12 cellular contexts compared by ENCODE assay signal in genomic region chr6:157455731-157456523, GRCh38.
DNase-seq lines count a peak whose midpoint lies in the region; ATAC-seq, FAIRE-seq and TF ChIP-seq lines count a peak whose summit lies in the region.
"Had no signal": no experiment of that assay in that cellular context is flagged by ENCODE, and none has a peak within 500 bp of the region (broad histone marks: within the 10 kb centered on the region; RNA-seq: fewer than 3 reads in every experiment).

No MANE protein-coding gene starts in this region.

- no peak for TF ChIP-seq POLR2A in HepG2 (IDR thresholded peaks at IDR 0.05; ENCODE audit: insufficient read depth in 1 of 2, low read depth in 2 of 2, low read length in 2 of 2)

- intact Hi-C loops in HepG2 (cut with micrococcal nuclease; ENCODE audit: unreplicated experiment) = no loop called here
- intact Hi-C loops in naive thymus-derived CD4-positive, alpha-beta T cell (cut with micrococcal nuclease) = no loop called here
- intact Hi-C loops in CD4-positive, alpha-beta T cell (cut with DNase I, micrococcal nuclease) = no loop called here

- BruUV-seq in HepG2 (replicated peaks; lab: Mats Ljungman, UMichigan) = no TSS peak

- TF ChIP-seq EP300 in HepG2 (IDR thresholded peaks at IDR 0.05; ENCODE audit: low read depth in 2 of 2, low read length in 2 of 2) = no peak
- TF ChIP-seq EP300 in HepG2 (CRISPR knock-in tag; IDR thresholded peaks at IDR 0.05; ENCODE audit: borderline replicate concordance) = no peak

- WGBS in liver = 80% methylated on average over 25 of the region's 25 CpGs
- WGBS in HepG2 (ENCODE audit: low lambda C conversion rate) = 91% methylated on average over 25 of the region's 25 CpGs
- 77 to 95% methylated on average over 11 to 25 of the region's 25 CpGs for WGBS in endodermal cell (ENCODE audit: insufficient coverage in 1 of 2, insufficient read length in 1 of 2), 2 experiments

- ATAC-seq in HepG2 (no peak), omental fat pad (ENCODE audit: low FRiP score) (no peak), GM18858 (IDR thresholded peaks at IDR 0.05; ENCODE audit: unreplicated experiment) (no peak)
- ATAC-seq in naive thymus-derived CD4-positive, alpha-beta T cell = no peak
- no peak for ATAC-seq in CD4-positive, alpha-beta T cell (ENCODE audit: poor library complexity)

- H3K9me3 ChIP-seq in liver (ENCODE audit: control insufficient read depth in 4 of 4, low read length in 3 of 4) (no peaks in the 10 kb centered on the region), HepG2 (ENCODE audit: low read length) (no peaks in the 10 kb centered on the region), endodermal cell (ENCODE audit: control insufficient read depth, low read length) (no peaks in the 10 kb centered on the region)
- H3K9me3 ChIP-seq in naive thymus-derived CD4-positive, alpha-beta T cell (ENCODE audit: control insufficient read depth in 2 of 3, low read length in 3 of 3) = no peaks in the 10 kb centered on the region
- no peaks in the 10 kb centered on the region for H3K9me3 ChIP-seq in CD4-positive, alpha-beta T cell (ENCODE audit: control insufficient read depth, low read length)
- H3K9me3 ChIP-seq: vagina had no signal

- CTCF ChIA-PET in HepG2 (lab: Yijun Ruan, JAX; ENCODE audit: low intra/inter-chr PET ratio, low total read pairs) = no interaction called here
- CTCF ChIA-PET in naive thymus-derived CD4-positive, alpha-beta T cell (lab: Charles Lee) = no interaction called here
- CTCF ChIA-PET in CD4-positive, alpha-beta T cell (lab: Charles Lee) = no interaction called here

- no peak overlapping the region for H3K27ac ChIP-seq in liver (ENCODE audit: low read depth in 1 of 2, low read length in 2 of 2)
- H3K27ac ChIP-seq in HepG2 (ENCODE audit: extremely low read length, insufficient read depth, low read length) = no peak overlapping the region
- peak overlapping the region; percentile 91 for H3K27ac ChIP-seq in caudate nucleus (ENCODE audit: low read depth, low read length)
- no peak overlapping the region for H3K27ac ChIP-seq in naive thymus-derived CD4-positive, alpha-beta T cell (ENCODE audit: low read depth, low read length)
- no peak overlapping the region for H3K27ac ChIP-seq in endodermal cell (ENCODE audit: low read depth, low read length)
- H3K27ac ChIP-seq in CD4-positive, alpha-beta T cell (ENCODE audit: low read depth, low read length) = no peak overlapping the region
- H3K27ac ChIP-seq: epithelial cell of prostate, vagina had no signal

- H3K4me2 ChIP-seq in HepG2 (ENCODE audit: low read depth, low read length) = no peak overlapping the region

- no peaks in the 10 kb centered on the region for H3K27me3 Mint-ChIP-seq in naive thymus-derived CD4-positive, alpha-beta T cell
- H3K27me3 Mint-ChIP-seq in endodermal cell (ENCODE audit: insufficient read depth) = no peaks in the 10 kb centered on the region
- no peaks in the 10 kb centered on the region for H3K27me3 Mint-ChIP-seq in CD4-positive, alpha-beta T cell

- peaks cover 0 to 26% (median 0%) of the 10 kb centered on the region in 5 donors for H3K36me3 Mint-ChIP-seq in naive thymus-derived CD4-positive, alpha-beta T cell
- H3K36me3 Mint-ChIP-seq in endodermal cell (ENCODE audit: low read depth) = no peaks in the 10 kb centered on the region
- no peaks in the 10 kb centered on the region for H3K36me3 Mint-ChIP-seq in CD4-positive, alpha-beta T cell (ENCODE audit: low read depth)

- no peak for DNase-seq in HepG2 (ENCODE audit: low spot score)
- DNase-seq in caudate nucleus (lab: John Stamatoyannopoulos, UW) = peak in 13 of 61 donors; percentile 11 to 61 (median 29)
- no peak for DNase-seq in naive thymus-derived CD4-positive, alpha-beta T cell
- DNase-seq in endodermal cell = no peak
- no peak for DNase-seq in omental fat pad (ENCODE audit: low spot score)
- DNase-seq in CD4-positive, alpha-beta T cell = no peak
- DNase-seq: NCI-H2107, SW 1271 had no signal

- H3K9ac ChIP-seq in liver (ENCODE audit: low read depth in 1 of 2, low read length in 2 of 2) (no peak overlapping the region), HepG2 (ENCODE audit: insufficient read depth, low read depth, low read length) (no peak overlapping the region), endodermal cell (ENCODE audit: extremely low read depth, low read length, poor library complexity, severe bottlenecking) (no peak overlapping the region)

- H4K20me1 ChIP-seq in HepG2 (ENCODE audit: insufficient read depth, low read length) = no peaks in the 10 kb centered on the region

- no peaks in the 10 kb centered on the region for H3K79me2 ChIP-seq in HepG2 (ENCODE audit: insufficient read depth, low read length)

- H2AFZ ChIP-seq in HepG2 (ENCODE audit: low read length) = no peak overlapping the region

- no peak for TF ChIP-seq RAD21 in liver (IDR thresholded peaks at IDR 0.05)
- no peak for TF ChIP-seq RAD21 in HepG2 (CRISPR knock-in tag; IDR thresholded peaks at IDR 0.05)

- H3K4me3 ChIP-seq in liver (ENCODE audit: low read depth in 1 of 3, low read length in 3 of 3) (no peak overlapping the region), HepG2 (replicated peaks in 1 of 3; ENCODE audit: insufficient read depth in 1 of 3, low read depth in 2 of 3, low read length in 3 of 3) (no peak overlapping the region), endodermal cell (ENCODE audit: low read length) (no peak overlapping the region)
- no peak overlapping the region for H3K4me3 ChIP-seq in naive thymus-derived CD4-positive, alpha-beta T cell (ENCODE audit: low read length)
- H3K4me3 ChIP-seq: vagina had no signal

- H3K27ac Mint-ChIP-seq in naive thymus-derived CD4-positive, alpha-beta T cell = peak overlapping the region in 5 of 9 donors; percentile 42 to 76 (median 63)
- no peak overlapping the region for H3K27ac Mint-ChIP-seq in endodermal cell
- H3K27ac Mint-ChIP-seq in CD4-positive, alpha-beta T cell = no peak overlapping the region

- in situ Hi-C loops in HepG2 (cut with HindIII; ENCODE audit: extremely low pct_ligation_motif_present, low pct_unique_long_range_greater_than_20kb) = no loop called here

- H3K4me1 ChIP-seq in liver (ENCODE audit: control insufficient read depth in 4 of 4, insufficient read depth in 4 of 4, low read length in 3 of 4) (peaks cover 0 to 3% (median 0%) of the 10 kb centered on the region in 4 donors), HepG2 (ENCODE audit: insufficient read depth, low read length) (peaks cover 10% of the 10 kb centered on the region), endodermal cell (ENCODE audit: control insufficient read depth, insufficient read depth, low read length) (no peaks in the 10 kb centered on the region)
- peaks cover 7% of the 10 kb centered on the region in 2 donors for H3K4me1 ChIP-seq in naive thymus-derived CD4-positive, alpha-beta T cell (ENCODE audit: control insufficient read depth in 2 of 2, insufficient read depth in 2 of 2, low read length in 2 of 2)
- H3K4me1 ChIP-seq: vagina had no signal

- FAIRE-seq in HepG2 (lab: Jason Lieb, UNC) = no peak

- H3K9me3 Mint-ChIP-seq in naive thymus-derived CD4-positive, alpha-beta T cell = peaks cover 0 to 5% (median 0%) of the 10 kb centered on the region in 11 donors
- H3K9me3 Mint-ChIP-seq in endodermal cell = no peaks in the 10 kb centered on the region
- H3K9me3 Mint-ChIP-seq in CD4-positive, alpha-beta T cell = no peaks in the 10 kb centered on the region

- H3K36me3 ChIP-seq in liver (ENCODE audit: control insufficient read depth in 4 of 4, insufficient read depth in 3 of 4, low read depth in 1 of 4, low read length in 3 of 4) (no peaks in the 10 kb centered on the region), HepG2 (replicated peaks in 1 of 2; ENCODE audit: control insufficient read depth in 1 of 2, insufficient read depth in 2 of 2, low read length in 2 of 2) (no peaks in the 10 kb centered on the region), endodermal cell (ENCODE audit: control insufficient read depth, insufficient read depth, low read length) (no peaks in the 10 kb centered on the region)
- H3K36me3 ChIP-seq in naive thymus-derived CD4-positive, alpha-beta T cell (ENCODE audit: control insufficient read depth in 2 of 3, insufficient read depth in 3 of 3, low read length in 3 of 3) = no peaks in the 10 kb centered on the region
- H3K36me3 ChIP-seq: vagina had no signal

- POLR2A ChIA-PET in HepG2 (lab: Yijun Ruan, JAX) = no interaction called here
- POLR2A ChIA-PET in naive thymus-derived CD4-positive, alpha-beta T cell (lab: Charles Lee) = interaction anchor here (0.9 kb wide), 1 partner anchor 50 kb away, joined by 3 read pairs; no protein-coding TSS in a partner anchor
- POLR2A ChIA-PET in CD4-positive, alpha-beta T cell (lab: Charles Lee) = interaction anchor here (0.5 to 1.0 kb wide), 3 partner anchors 13 to 699 kb away, joined by 3 to 4 read pairs (median 3); no protein-coding TSS in a partner anchor

- H3K4me1 Mint-ChIP-seq in naive thymus-derived CD4-positive, alpha-beta T cell = peaks cover 6 to 50% (median 14%) of the 10 kb centered on the region in 7 donors
- peaks cover 15% of the 10 kb centered on the region for H3K4me1 Mint-ChIP-seq in endodermal cell
- H3K4me1 Mint-ChIP-seq in CD4-positive, alpha-beta T cell (ENCODE audit: low read depth) = peaks cover 22% of the 10 kb centered on the region

- H3K4me3 Mint-ChIP-seq in naive thymus-derived CD4-positive, alpha-beta T cell = peak overlapping the region in 9 of 10 donors; percentile 4 to 75 (median 39)
- H3K4me3 Mint-ChIP-seq in endodermal cell = no peak overlapping the region
- no peak overlapping the region for H3K4me3 Mint-ChIP-seq in CD4-positive, alpha-beta T cell

- H3K27me3 ChIP-seq in liver (ENCODE audit: control insufficient read depth in 4 of 4, insufficient read depth in 4 of 4, low read length in 3 of 4) = no peaks in the 10 kb centered on the region
- no peaks in the 10 kb centered on the region for H3K27me3 ChIP-seq in HepG2 (ENCODE audit: control insufficient read depth in 1 of 2, insufficient read depth in 2 of 2, low read length in 2 of 2)
- no peaks in the 10 kb centered on the region for H3K27me3 ChIP-seq in naive thymus-derived CD4-positive, alpha-beta T cell (ENCODE audit: control insufficient read depth in 2 of 2, insufficient read depth in 2 of 2, low read length in 2 of 2)
- no peaks in the 10 kb centered on the region for H3K27me3 ChIP-seq in endodermal cell (ENCODE audit: control insufficient read depth, insufficient read depth, low read length, poor library complexity, severe bottlenecking)
- no peaks in the 10 kb centered on the region for H3K27me3 ChIP-seq in CD4-positive, alpha-beta T cell (ENCODE audit: control insufficient read depth, insufficient read depth, low read length)
- H3K27me3 ChIP-seq: vagina had no signal

- no peak for TF ChIP-seq CTCF in liver (IDR thresholded peaks at IDR 0.05; ENCODE audit: low read depth, low read length, missing input control)
- no peak for TF ChIP-seq CTCF in HepG2 (CRISPR knock-in tag; IDR thresholded peaks at IDR 0.05)
- TF ChIP-seq CTCF in endodermal cell (conservative IDR thresholded peaks at IDR 0.05) = no peak
- TF ChIP-seq CTCF in omental fat pad (IDR thresholded peaks at IDR 0.05) = no peak
- no peak for TF ChIP-seq CTCF in CD4-positive, alpha-beta T cell (IDR thresholded peaks at IDR 0.05)

TF ChIP-seq in liver, 16 proteins besides CTCF, POLR2A, EP300 and RAD21 (continues in another document):
- peak; percentile 41 for TF ChIP-seq NR2F2 (IDR thresholded peaks at IDR 0.05)
- no peak for TF ChIP-seq TAF1 (conservative IDR thresholded peaks at IDR 0.05)

TF ChIP-seq in HepG2, 621 proteins besides CTCF, POLR2A, EP300 and RAD21 (continues in another document):
- no peak for TF ChIP-seq HNRNPL (IDR thresholded peaks at IDR 0.05; ENCODE audit: low read depth, low read length)
- TF ChIP-seq GLI4 (CRISPR knock-in tag; IDR thresholded peaks at IDR 0.05; ENCODE audit: borderline replicate concordance) = no peak

Comparison
In these comparisons a context has a peak if more than half of its experiments do, and no peak if none do; other contexts are left out.
1. H3K27ac Mint-ChIP-seq: peak in naive thymus-derived CD4-positive, alpha-beta T cell (5 of 9); none in endodermal cell (single experiment) and CD4-positive, alpha-beta T cell (single experiment).
2. H3K4me3 Mint-ChIP-seq: peak in naive thymus-derived CD4-positive, alpha-beta T cell (9 of 10); none in endodermal cell (single experiment) and CD4-positive, alpha-beta T cell (single experiment).